ENCODE assay signal across 23 cellular contexts in genomic region chr9:94613003-94613402, GRCh38. TPM values are rescaled to one million over a fixed set of nuclear protein-coding genes. Genes with fewer than 3 reads are reported as not detected.
DNase-seq lines count a peak whose midpoint lies in the region; ATAC-seq, FAIRE-seq and TF ChIP-seq lines count a peak whose summit lies in the region.
"Had no signal": no experiment of that assay in that cellular context is flagged by ENCODE, and none has a peak within 500 bp of the region (broad histone marks: within the 10 kb centered on the region; RNA-seq: fewer than 3 reads in every experiment).

No MANE protein-coding gene starts in this region.

- H2BK20ac ChIP-seq in H9 (ENCODE audit: low read depth, low read length, poor library complexity, severe bottlenecking) = no peak overlapping the region

- H3K27ac Mint-ChIP-seq in H9 = no peak overlapping the region
- H3K27ac Mint-ChIP-seq: activated CD4-positive, alpha-beta memory T cell treated with anti-CD3 and anti-CD28 coated beads for 36 hours; effector memory CD8-positive, alpha-beta T cell; nephron had no signal

- ATAC-seq in K562 (0 out of 3 replicates have a peak, but pooled peaks have one; percentile 38), GM19351 (IDR thresholded peaks at IDR 0.05; ENCODE audit: unreplicated experiment) (no peak)
- ATAC-seq: effector memory CD8-positive, alpha-beta T cell had no signal

- peaks cover 2% of the 10 kb centered on the region; the same call in 1 of the 2 replicates for H3K4me1 ChIP-seq in H9 (ENCODE audit: insufficient read depth, low read length)
- H3K4me1 ChIP-seq in K562 (replicated peaks in 1 of 2; ENCODE audit: control insufficient read depth in 2 of 2, insufficient read depth in 2 of 2, low read length in 2 of 2) = no peaks in the 10 kb centered on the region
- H3K4me1 ChIP-seq in liver (ENCODE audit: control insufficient read depth in 4 of 4, insufficient read depth in 4 of 4, low read length in 3 of 4) = peaks cover 2 to 44% (median 33%) of the 10 kb centered on the region in 4 donors
- H3K4me1 ChIP-seq: esophagus squamous epithelium, upper lobe of left lung had no signal

- H3K56ac ChIP-seq in H9 (ENCODE audit: insufficient read length, low read depth, low read length) = no peak overlapping the region

- no peaks in the 10 kb centered on the region for H3K36me3 Mint-ChIP-seq in H9 (ENCODE audit: insufficient read depth in 1 of 3, low read depth in 3 of 3)
- H3K36me3 Mint-ChIP-seq: activated CD4-positive, alpha-beta memory T cell treated with anti-CD3 and anti-CD28 coated beads for 36 hours; CD8-positive, alpha-beta memory T cell had no signal

- TF ChIP-seq POLR2A in K562 (conservative IDR thresholded peaks at IDR 0.05) = no peak

- peaks cover 12 to 17% of the 10 kb centered on the region in 2 experiments for H3K4me1 Mint-ChIP-seq in H9

- DNase-seq in AG10803 (ENCODE audit: low read depth) (no peak), H9 (no peak), K562 (ENCODE audit: extremely low read depth in 1 of 4, low spot score in 3 of 4) (no peak), hypothalamus (lab: John Stamatoyannopoulos, UW) (no peak), glomerular visceral epithelial cell (ENCODE audit: extremely low spot score) (no peak), NCI-H2196 treated with DMSO at 0.1 percent for 48 hours (lab: John Stamatoyannopoulos, UW; ENCODE audit: unreplicated experiment) (no peak)
- DNase-seq: activated CD4-positive, alpha-beta memory T cell treated with anti-CD3 and anti-CD28 coated beads for 36 hours; activated effector memory CD4-positive, alpha-beta T cell treated with anti-CD3 and anti-CD28 coated beads, Interleukin-2, amount 50 U/mL, for 16 hours; CD8-positive, alpha-beta memory T cell; effector memory CD8-positive, alpha-beta T cell; esophagus squamous epithelium; GDM1; MG63; midbrain; NCI-H1436 treated with DMSO at 0.1 percent for 48 hours; NCI-H526; T-helper 9 cell; upper lobe of left lung had no signal

- H3K18ac ChIP-seq in H9 (ENCODE audit: insufficient read length, low read depth, low read length) = no peak overlapping the region

- no peak overlapping the region for H2AK5ac ChIP-seq in H9 (ENCODE audit: insufficient read length, low read length)

- H3K27me3 ChIP-seq in H9 (ENCODE audit: insufficient read depth, low read length) = no peaks in the 10 kb centered on the region
- peaks cover 10 to 45% of the 10 kb centered on the region in 2 experiments; a peak in 4 of 5 replicates for H3K27me3 ChIP-seq in K562 (ENCODE audit: control insufficient read depth in 2 of 2, insufficient read depth in 2 of 2, low read length in 2 of 2)
- H3K27me3 ChIP-seq in liver (ENCODE audit: control insufficient read depth in 4 of 4, insufficient read depth in 4 of 4, low read length in 3 of 4) = no peaks in the 10 kb centered on the region
- H3K27me3 ChIP-seq: MG63, upper lobe of left lung had no signal

- H3K79me1 ChIP-seq in H9 (ENCODE audit: insufficient read depth, low read depth, low read length, poor library complexity, severe bottlenecking) = no peaks in the 10 kb centered on the region

- CTCF ChIA-PET in K562 (lab: Yijun Ruan, JAX; ENCODE audit: low intra/inter-chr PET ratio) = interaction anchor here (0.6 kb wide), 1 partner anchor 535 kb away, joined by 5 read pairs; no protein-coding TSS in a partner anchor

- H2BK12ac ChIP-seq in H9 (ENCODE audit: insufficient read length, low read depth, low read length) = no peak overlapping the region

- no peak overlapping the region for H4K91ac ChIP-seq in H9 (ENCODE audit: insufficient read length, low read depth, low read length)

- H3K14ac ChIP-seq in H9 (ENCODE audit: insufficient read depth, low read length) = no peak overlapping the region

- TF ChIP-seq CTCF in AG10803 (conservative IDR thresholded peaks at IDR 0.05; ENCODE audit: low read length) = peak; percentile 13
- peak; percentile 46; the same call in 2 of the 3 replicates for TF ChIP-seq CTCF in H9 (conservative IDR thresholded peaks at IDR 0.05)
- peak in 2 of 3 experiments; percentile 10 to 26; a peak in 3 of 6 replicates for TF ChIP-seq CTCF in K562 (IDR thresholded peaks at IDR 0.05 in 2 of 3, conservative IDR thresholded peaks at IDR 0.05 in 1 of 3; ENCODE audit: insufficient read depth in 2 of 3, low read depth in 1 of 3, low read length in 3 of 3)
- TF ChIP-seq CTCF in liver (IDR thresholded peaks at IDR 0.05; ENCODE audit: low read depth, low read length, missing input control) = no peak

- H3K4me2 ChIP-seq in H9 (ENCODE audit: insufficient read depth, insufficient read length, low read length) (no peak overlapping the region), K562 (ENCODE audit: insufficient read depth, low read length) (no peak overlapping the region)

- H3K9me3 ChIP-seq in H9 (ENCODE audit: control insufficient read depth, low read depth, low read length) (no peaks in the 10 kb centered on the region), K562 (replicated peaks; ENCODE audit: control insufficient read depth, insufficient read depth, low read depth, low read length) (no peaks in the 10 kb centered on the region), liver (ENCODE audit: control insufficient read depth in 4 of 4, low read length in 3 of 4) (no peaks in the 10 kb centered on the region)
- H3K9me3 ChIP-seq: esophagus squamous epithelium, MG63, upper lobe of left lung had no signal

- no peak for TF ChIP-seq EP300 in K562 (IDR thresholded peaks at IDR 0.05; ENCODE audit: low read length)

- H3K36me3 ChIP-seq in K562 (ENCODE audit: control insufficient read depth, insufficient read depth, low read length) (no peaks in the 10 kb centered on the region), liver (ENCODE audit: control insufficient read depth in 4 of 4, insufficient read depth in 3 of 4, low read depth in 1 of 4, low read length in 3 of 4) (peaks cover 10 to 44% (median 35%) of the 10 kb centered on the region in 4 donors)
- H3K36me3 ChIP-seq: esophagus squamous epithelium, MG63 had no signal

- H3K27ac ChIP-seq in H9 (ENCODE audit: insufficient read length, low read depth, low read length) (no peak overlapping the region), K562 (ENCODE audit: extremely low read depth, low read depth, low read length) (no peak overlapping the region), liver (ENCODE audit: low read depth in 1 of 2, low read length in 2 of 2) (no peak overlapping the region)
- H3K27ac ChIP-seq: esophagus squamous epithelium, upper lobe of left lung had no signal

- H4K20me1 ChIP-seq in H9 (ENCODE audit: control insufficient read depth, insufficient read depth, insufficient read length) (no peaks in the 10 kb centered on the region), K562 (replicated peaks; ENCODE audit: control insufficient read depth, insufficient read depth, low read length) (no peaks in the 10 kb centered on the region)

- no peak overlapping the region for H4K8ac ChIP-seq in H9 (replicated peaks; ENCODE audit: insufficient read length, low read depth, low read length)

- no peak overlapping the region for H2BK15ac ChIP-seq in H9 (ENCODE audit: low read depth, low read length)

- H3K79me2 ChIP-seq in H9 (ENCODE audit: insufficient read depth, low read length) = no peaks in the 10 kb centered on the region; the same call in 1 of the 2 replicates
- no peaks in the 10 kb centered on the region for H3K79me2 ChIP-seq in K562 (ENCODE audit: control insufficient read depth, insufficient read depth, low read length)

- in situ Hi-C loops in K562 (cut with MboI) = no loop called here

- TF ChIP-seq RAD21 in K562 (CRISPR knock-in tag; conservative IDR thresholded peaks at IDR 0.05 in 1 of 2, IDR thresholded peaks at IDR 0.05 in 1 of 2) = no peak
- peak; percentile 7 to 48 for TF ChIP-seq RAD21 in liver (IDR thresholded peaks at IDR 0.05)

- H3K4ac ChIP-seq in H9 (ENCODE audit: low read depth, low read length) = no peak overlapping the region

- H3K9ac ChIP-seq in H9 (ENCODE audit: extremely low read depth, insufficient read length, low read length) (no peak overlapping the region), K562 (ENCODE audit: insufficient read depth in 1 of 2, low read depth in 2 of 2, low read length in 2 of 2) (no peak overlapping the region), liver (ENCODE audit: low read depth in 1 of 2, low read length in 2 of 2) (no peak overlapping the region)

- no TSS peak for BruUV-seq in K562 (replicated peaks; lab: Mats Ljungman, UMichigan)

- no peak for FAIRE-seq in K562 (lab: Jason Lieb, UNC)
- FAIRE-seq: colon, GM12891 had no signal

- H3K4me3 ChIP-seq in AG10803 (ENCODE audit: low read length) (no peak overlapping the region), K562 (no peak overlapping the region), liver (ENCODE audit: low read depth in 1 of 3, low read length in 3 of 3) (no peak overlapping the region)
- H3K4me3 ChIP-seq: esophagus squamous epithelium, MG63, upper lobe of left lung had no signal

- no peak overlapping the region for H3T11ph ChIP-seq in H9 (ENCODE audit: low read length)

- WGBS in H9 (ENCODE audit: extremely low coverage, insufficient read length, low lambda C conversion rate) = no CpG with 5 or more reads among the region's 3 CpGs
- 0% methylated on average over 3 of the region's 3 CpGs for WGBS in K562 (ENCODE audit: insufficient coverage, low coverage, missing lambda C conversion rate)
- 90% methylated on average over 3 of the region's 3 CpGs for WGBS in liver

- H3K27me3 Mint-ChIP-seq in H9 (ENCODE audit: low read depth) = peaks cover 2% of the 10 kb centered on the region

- no peak overlapping the region for H3K4me3 Mint-ChIP-seq in H9
- H3K4me3 Mint-ChIP-seq: activated CD4-positive, alpha-beta memory T cell treated with anti-CD3 and anti-CD28 coated beads for 36 hours; CD8-positive, alpha-beta memory T cell; effector memory CD8-positive, alpha-beta T cell; nephron had no signal

- intact Hi-C loops in K562 (cut with micrococcal nuclease) = no loop called here

- H2BK120ac ChIP-seq in H9 (ENCODE audit: low read depth, low read length, poor library complexity, severe bottlenecking) = no peak overlapping the region

- H2AFZ ChIP-seq in H9 (ENCODE audit: low read length) (no peak overlapping the region), K562 (ENCODE audit: low read depth, low read length) (no peak overlapping the region)

- H3K9me1 ChIP-seq in K562 (ENCODE audit: control insufficient read depth, insufficient read depth, low read length) = no peaks in the 10 kb centered on the region

- POLR2A ChIA-PET in K562 (lab: Yijun Ruan, JAX) = no interaction called here

- H3K23me2 ChIP-seq in H9 (ENCODE audit: insufficient read length, low read depth, low read length, poor library complexity, severe bottlenecking) = no peaks in the 10 kb centered on the region

- H3K9me3 Mint-ChIP-seq in H9 = no peaks in the 10 kb centered on the region
- H3K9me3 Mint-ChIP-seq: activated CD4-positive, alpha-beta memory T cell treated with anti-CD3 and anti-CD28 coated beads for 36 hours; CD8-positive, alpha-beta memory T cell; effector memory CD8-positive, alpha-beta T cell; nephron had no signal

- H4K5ac ChIP-seq in H9 (ENCODE audit: insufficient read length, low read depth, low read length) = no peak overlapping the region

- H3K23ac ChIP-seq in H9 (ENCODE audit: insufficient read length, low read depth, low read length) = no peak overlapping the region

- H2BK5ac ChIP-seq in H9 (ENCODE audit: insufficient read length, low read length) = no peak overlapping the region

RNA-seq across cellular contexts. Expression of gene FBP2, which starts 19.4 kb away (rescaled TPM):
- total RNA-seq in H9 (2021) = not detected in 2 replicates
- not detected in 2 replicates for total RNA-seq in K562 (2011; cell fraction: chromatin; rRNA removed; ENCODE audit: low replicate concordance)
- total RNA-seq in K562 (2011; cell fraction: nucleolus; rRNA removed) = not detected in 2 replicates
- not detected in 2 replicates for total RNA-seq in K562 (2011; cell fraction: nucleoplasm; rRNA removed)
- not detected in 2 replicates for total RNA-seq in K562 (2014; rRNA removed)
- not detected in 2 replicates for total RNA-seq in K562 (2014; rRNA removed; fragmentation: Illumina TruSeq; extraction: Trizol)
- not detected in 2 replicates for total RNA-seq in K562 (2015; rRNA removed; fragmentation: Illumina TruSeq; extraction: Trizol)
- total RNA-seq in K562 (2021) = not detected in 2 replicates
- 0.06 TPM in 1 of 2 replicates, not detected in the other for polyA plus RNA-seq in K562 (2011; rRNA removed)
- not detected in 2 replicates for polyA plus RNA-seq in K562 (2011; cell fraction: cytosol; rRNA removed)
- not detected in 2 replicates for polyA plus RNA-seq in K562 (2011; cell fraction: nucleus; rRNA removed)
- polyA plus RNA-seq in K562 (2012) = 0.12 TPM in 1 of 2 replicates, not detected in the other
- not detected in 2 replicates for polyA plus RNA-seq in K562 (2014; fragmentation: Illumina TruSeq; extraction: Trizol)
- under 1 TPM in 1 of 2 experiments, not detected in 1; 0.06 TPM for polyA plus RNA-seq in K562 (2014; fragmentation: Nextera tagmentation; extraction: Ambion mirVana)
- not detected in 2 replicates for polyA plus RNA-seq in K562 (2014; rRNA removed)
- not detected in 2 replicates for polyA minus RNA-seq in K562 (2011; rRNA and poly(A)+ RNA removed)
- not detected in 2 replicates for polyA minus RNA-seq in K562 (2011; cell fraction: cytosol; rRNA and poly(A)+ RNA removed)
- not detected in 2 replicates for polyA minus RNA-seq in K562 (2011; cell fraction: nucleus; rRNA and poly(A)+ RNA removed)
- not detected for total RNA-seq in liver
- not detected for polyA plus RNA-seq in liver
- total RNA-seq: activated CD4-positive, alpha-beta memory T cell treated with anti-CD3 and anti-CD28 coated beads for 36 hours; CD8-positive, alpha-beta memory T cell had no signal
- polyA plus RNA-seq: CD8-positive, alpha-beta memory T cell had no signal

RNA-seq across cellular contexts. Expression of gene FBP1, which starts 26.3 kb away (rescaled TPM):
- 1.9 and 2.2 TPM in 2 replicates for total RNA-seq in H9 (2021)
- not detected in 2 replicates for total RNA-seq in K562 (2011; cell fraction: chromatin; rRNA removed; ENCODE audit: low replicate concordance)
- total RNA-seq in K562 (2011; cell fraction: nucleolus; rRNA removed) = not detected in 2 replicates
- total RNA-seq in K562 (2011; cell fraction: nucleoplasm; rRNA removed) = not detected in 2 replicates
- total RNA-seq in K562 (2014; rRNA removed) = not detected in 2 replicates
- not detected in 2 replicates for total RNA-seq in K562 (2014; rRNA removed; fragmentation: Illumina TruSeq; extraction: Trizol)
- not detected in 2 replicates for total RNA-seq in K562 (2015; rRNA removed; fragmentation: Illumina TruSeq; extraction: Trizol)
- 0.24 and 0.58 TPM in 2 replicates for total RNA-seq in K562 (2021)
- not detected in 2 replicates for polyA plus RNA-seq in K562 (2011; rRNA removed)
- polyA plus RNA-seq in K562 (2011; cell fraction: cytosol; rRNA removed) = not detected in 2 replicates
- polyA plus RNA-seq in K562 (2011; cell fraction: nucleus; rRNA removed) = not detected in 2 replicates
- polyA plus RNA-seq in K562 (2012) = not detected in 2 replicates
- not detected in 2 replicates for polyA plus RNA-seq in K562 (2014; fragmentation: Illumina TruSeq; extraction: Trizol)
- not detected for polyA plus RNA-seq in K562 (2014; fragmentation: Nextera tagmentation; extraction: Ambion mirVana)
- not detected in 2 replicates for polyA plus RNA-seq in K562 (2014; rRNA removed)
- polyA minus RNA-seq in K562 (2011; rRNA and poly(A)+ RNA removed) = not detected in 2 replicates
- polyA minus RNA-seq in K562 (2011; cell fraction: cytosol; rRNA and poly(A)+ RNA removed) = not detected in 2 replicates
- polyA minus RNA-seq in K562 (2011; cell fraction: nucleus; rRNA and poly(A)+ RNA removed) = not detected in 2 replicates
- 100 to 1,000 TPM in 1 of 2 donors, 10 to 100 TPM in 1; 27.8 to 233 TPM for total RNA-seq in liver
- polyA plus RNA-seq in liver = 100 to 1,000 TPM; 401 to 574 TPM

RNA-seq across cellular contexts. Expression of gene PCAT7, which starts 58.1 kb away (rescaled TPM):
- total RNA-seq in H9 (2021) (4.0 and 4.2 TPM in 2 replicates), K562 (2014; rRNA removed) (not detected in 2 replicates), K562 (2014; rRNA removed; fragmentation: Illumina TruSeq; extraction: Trizol) (not detected in 2 replicates), K562 (2015; rRNA removed; fragmentation: Illumina TruSeq; extraction: Trizol) (not detected in 2 replicates), K562 (2021) (0.09 TPM in 1 of 2 replicates, not detected in the other), liver (under 1 TPM; 0.19 to 0.67 TPM)
- not detected in 2 replicates for total RNA-seq in K562 (2011; cell fraction: chromatin; rRNA removed; ENCODE audit: low replicate concordance)
- total RNA-seq in K562 (2011; cell fraction: nucleolus; rRNA removed) = not detected in 2 replicates
- total RNA-seq in K562 (2011; cell fraction: nucleoplasm; rRNA removed) = not detected in 2 replicates
- polyA plus RNA-seq in K562 (2011; rRNA removed) (not detected in 2 replicates), K562 (2014; fragmentation: Illumina TruSeq; extraction: Trizol) (0.13 TPM in 1 of 2 replicates, not detected in the other), K562 (2014; fragmentation: Nextera tagmentation; extraction: Ambion mirVana) (not detected), K562 (2014; rRNA removed) (not detected in 2 replicates), liver (under 1 TPM; 0.71 to 0.95 TPM)
- not detected in 2 replicates for polyA plus RNA-seq in K562 (2011; cell fraction: cytosol; rRNA removed)
- not detected in 2 replicates for polyA plus RNA-seq in K562 (2011; cell fraction: nucleus; rRNA removed)
- 0.05 and 0.11 TPM in 2 replicates for polyA plus RNA-seq in K562 (2012)
- polyA minus RNA-seq in K562 (2011; rRNA and poly(A)+ RNA removed) = not detected in 2 replicates
- polyA minus RNA-seq in K562 (2011; cell fraction: cytosol; rRNA and poly(A)+ RNA removed) = not detected in 2 replicates
- not detected in 2 replicates for polyA minus RNA-seq in K562 (2011; cell fraction: nucleus; rRNA and poly(A)+ RNA removed)
- total RNA-seq: activated CD4-positive, alpha-beta memory T cell treated with anti-CD3 and anti-CD28 coated beads for 36 hours; CD8-positive, alpha-beta memory T cell; esophagus squamous epithelium had no signal
- polyA plus RNA-seq: CD8-positive, alpha-beta memory T cell had no signal
